In genomic region chr13:30870049-30870884, GRCh38 we compare ENCODE assay signal across 8 cellular contexts. TPM values are rescaled to one million over a fixed set of nuclear protein-coding genes. Genes with fewer than 3 reads are reported as not detected.
DNase-seq lines count a peak whose midpoint lies in the region; ATAC-seq, FAIRE-seq and TF ChIP-seq lines count a peak whose summit lies in the region.

No MANE protein-coding gene starts in this region.

- peak overlapping the region in 2 of 4 experiments; percentile 26 to 29 for H3K4me3 ChIP-seq in fibroblast of lung (replicated peaks in 1 of 4; ENCODE audit: control extremely low read depth in 1 of 4, insufficient read depth in 1 of 4, low read depth in 3 of 4, low read length in 4 of 4)

- peak; percentile 78 for DNase-seq in HTR-8/SVneo (ENCODE audit: insufficient read length, low spot score)
- peak; percentile 99 for DNase-seq in fibroblast of lung (ENCODE audit: low read depth in 2 of 2)
- peak; percentile 71 for DNase-seq in omental fat pad (ENCODE audit: low spot score)
- no peak for DNase-seq in activated gamma-delta T cell treated with Interleukin-2 at 50 U/mL for 16 hours

- peak overlapping the region; percentile 97 for H3K27ac ChIP-seq in fibroblast of lung (ENCODE audit: insufficient read depth, low read length)

- peaks cover 56% of the 10 kb centered on the region for H3K4me1 ChIP-seq in fibroblast of lung (ENCODE audit: control insufficient read depth, extremely low read depth, insufficient read depth, low read length)

- H3K9ac ChIP-seq in fibroblast of lung (ENCODE audit: insufficient read depth, low read length) = peak overlapping the region; percentile 85

- peak; percentile 55 for ATAC-seq in GM18868 (IDR thresholded peaks at IDR 0.05; ENCODE audit: unreplicated experiment)
- peak; percentile 41 to 48 for ATAC-seq in activated CD4-positive, CD25-positive, alpha-beta regulatory T cell treated with anti-CD3 and anti-CD28 coated beads, Interleukin-2, amount 50 U/mL, for 24 hours
- peak; percentile 90 for ATAC-seq in omental fat pad (ENCODE audit: low FRiP score)
- ATAC-seq in GM19023 (IDR thresholded peaks at IDR 0.05; ENCODE audit: unreplicated experiment) = no peak
- no peak for ATAC-seq in HG02981 (IDR thresholded peaks at IDR 0.05; ENCODE audit: unreplicated experiment)

- no peak for TF ChIP-seq CTCF in fibroblast of lung (conservative IDR thresholded peaks at IDR 0.05 in 1 of 2, IDR thresholded peaks at IDR 0.05 in 1 of 2; ENCODE audit: low read depth in 1 of 2, low read length in 2 of 2)
- no peak for TF ChIP-seq CTCF in omental fat pad (IDR thresholded peaks at IDR 0.05)

- no peaks in the 10 kb centered on the region for H3K36me3 ChIP-seq in fibroblast of lung (ENCODE audit: control insufficient read depth, insufficient read depth, low read length)

- H3K27me3 ChIP-seq in fibroblast of lung (ENCODE audit: control insufficient read depth, insufficient read depth, low read length) = no peaks in the 10 kb centered on the region

- no peaks in the 10 kb centered on the region for H3K9me3 ChIP-seq in fibroblast of lung (ENCODE audit: control insufficient read depth, insufficient read depth, low read depth, low read length)

- peak overlapping the region; percentile 44 for H2AFZ ChIP-seq in fibroblast of lung (ENCODE audit: low read length)

- peak; percentile 42 for FAIRE-seq in HTR-8/SVneo (lab: Jason Lieb, UNC)

- H3K79me2 ChIP-seq in fibroblast of lung (ENCODE audit: control insufficient read depth, insufficient read depth, low read length) = no peaks in the 10 kb centered on the region

- peak overlapping the region; percentile 80 for H3K4me2 ChIP-seq in fibroblast of lung (ENCODE audit: extremely low read depth, insufficient read depth, low read length)

- H4K20me1 ChIP-seq in fibroblast of lung (ENCODE audit: control insufficient read depth, extremely low read depth, insufficient read depth, low read length) = no peaks in the 10 kb centered on the region

RNA-seq across cellular contexts. Expression of gene MEDAG, which starts 35.8 kb away (rescaled TPM):
- total RNA-seq in fibroblast of lung (11.2 and 47.0 TPM in 2 replicates), omental fat pad (100 to 1,000 TPM; 113 to 601 (median 377) TPM)
- polyA plus RNA-seq in fibroblast of lung = 18.9 and 99.8 TPM in 2 replicates
- polyA plus RNA-seq in fibroblast of lung (2012) = 14.9 and 74.7 TPM in 2 replicates
- 5.6 and 26.4 TPM in 2 replicates for polyA minus RNA-seq in fibroblast of lung (ENCODE audit: low replicate concordance)

Comparison
In these comparisons a context has a peak if more than half of its experiments do, and no peak if none do; other contexts are left out.
1. ATAC-seq: peak in GM18868 (single experiment), activated CD4-positive, CD25-positive, alpha-beta regulatory T cell treated with anti-CD3 and anti-CD28 coated beads, Interleukin-2, amount 50 U/mL, for 24 hours (2 of 2) and omental fat pad (single experiment); none in GM19023 (single experiment) and HG02981 (single experiment).